ENCODE assay signal across 8 cellular contexts in genomic region chr17:43338886-43339516, GRCh38. TPM values are rescaled to one million over a fixed set of nuclear protein-coding genes. Genes with fewer than 3 reads are reported as not detected.
A peak's percentile ranks its signal among the peaks of the same experiment; 100 is the strongest.
DNase-seq lines count a peak whose midpoint lies in the region; ATAC-seq, FAIRE-seq and TF ChIP-seq lines count a peak whose summit lies in the region.

No MANE protein-coding gene starts in this region.

- H3K27ac ChIP-seq in CD8-positive, alpha-beta memory T cell (ENCODE audit: low read depth, low read length) = no peak overlapping the region
- H3K27ac ChIP-seq in cardiac muscle cell = no peak overlapping the region

- peaks cover 6 to 14% (median 12%) of the 10 kb centered on the region in 3 donors for H3K4me1 Mint-ChIP-seq in CD8-positive, alpha-beta memory T cell
- H3K4me1 Mint-ChIP-seq in activated naive CD4-positive, alpha-beta T cell treated with anti-CD3 and anti-CD28 coated beads for 36 hours (ENCODE audit: low read depth) = peaks cover 31% of the 10 kb centered on the region

- no peaks in the 10 kb centered on the region for H3K9me3 ChIP-seq in CD8-positive, alpha-beta memory T cell (ENCODE audit: low read length)
- H3K9me3 ChIP-seq in cardiac muscle cell (ENCODE audit: low read depth) = no peaks in the 10 kb centered on the region

- POLR2A ChIA-PET in CD8-positive, alpha-beta memory T cell (lab: Charles Lee) = interaction anchor here (1.1 kb wide), 1 partner anchor 22 kb away, joined by 4 read pairs; no protein-coding TSS in a partner anchor

- peak; percentile 27 to 73 (median 41) for DNase-seq in CD8-positive, alpha-beta memory T cell
- DNase-seq in Kasumi-1 (lab: John Stamatoyannopoulos, UW) (peak; percentile 61 to 76), RPMI8226 (peak; percentile 69), cardiac muscle cell (ENCODE audit: low read depth in 1 of 2, low spot score in 1 of 2) (peak; percentile 54 to 68), retinal pigment epithelial cell (ENCODE audit: low read depth) (no peak), urothelium cell line (ENCODE audit: low spot score) (no peak)
- DNase-seq in activated naive CD4-positive, alpha-beta T cell treated with anti-CD3 and anti-CD28 coated beads for 36 hours = peak; percentile 82

- no peak overlapping the region for H3K4me3 ChIP-seq in CD8-positive, alpha-beta memory T cell (ENCODE audit: low read length)
- no peak overlapping the region for H3K4me3 ChIP-seq in cardiac muscle cell
- H3K4me3 ChIP-seq in retinal pigment epithelial cell (ENCODE audit: low read length) = no peak overlapping the region

- H3K27me3 ChIP-seq in CD8-positive, alpha-beta memory T cell (ENCODE audit: insufficient read depth, low read length, poor library complexity, severe bottlenecking) = no peaks in the 10 kb centered on the region
- H3K27me3 ChIP-seq in cardiac muscle cell = no peaks in the 10 kb centered on the region

- no peaks in the 10 kb centered on the region for H3K9me3 Mint-ChIP-seq in CD8-positive, alpha-beta memory T cell
- H3K9me3 Mint-ChIP-seq in activated naive CD4-positive, alpha-beta T cell treated with anti-CD3 and anti-CD28 coated beads for 36 hours = no peaks in the 10 kb centered on the region

- no peaks in the 10 kb centered on the region for H3K36me3 ChIP-seq in CD8-positive, alpha-beta memory T cell (ENCODE audit: insufficient read depth, low read length)
- no peaks in the 10 kb centered on the region for H3K36me3 ChIP-seq in cardiac muscle cell

- no peak for FAIRE-seq in urothelium cell line (lab: Jason Lieb, UNC)

- intact Hi-C loops in activated naive CD4-positive, alpha-beta T cell treated with anti-CD3 and anti-CD28 coated beads for 36 hours (cut with micrococcal nuclease) = no loop called here

- H3K4me3 Mint-ChIP-seq in CD8-positive, alpha-beta memory T cell = no peak overlapping the region
- no peak overlapping the region for H3K4me3 Mint-ChIP-seq in activated naive CD4-positive, alpha-beta T cell treated with anti-CD3 and anti-CD28 coated beads for 36 hours

- H3K27ac Mint-ChIP-seq in CD8-positive, alpha-beta memory T cell = peak overlapping the region in 1 of 8 donors; percentile 17
- H3K27ac Mint-ChIP-seq in activated naive CD4-positive, alpha-beta T cell treated with anti-CD3 and anti-CD28 coated beads for 36 hours = no peak overlapping the region

- CTCF ChIA-PET in CD8-positive, alpha-beta memory T cell (lab: Charles Lee) = interaction anchor here (0.7 to 3.1 kb wide), 12 partner anchors 10 to 332 kb away, joined by 3 to 24 read pairs (median 4); partner anchors contain the start of genes DHX8 and TMEM106A
- CTCF ChIA-PET in activated naive CD4-positive, alpha-beta T cell treated with anti-CD3 and anti-CD28 coated beads for 36 hours (lab: Charles Lee) = interaction anchor here (0.7 to 1.9 kb wide), 10 partner anchors 11 to 374 kb away, joined by 3 to 10 read pairs (median 4); partner anchors contain the start of gene DHX8

- peaks cover 5% of the 10 kb centered on the region for H3K4me1 ChIP-seq in CD8-positive, alpha-beta memory T cell (ENCODE audit: insufficient read depth, low read length)
- H3K4me1 ChIP-seq in cardiac muscle cell (ENCODE audit: low read depth) = peaks cover 32% of the 10 kb centered on the region

- ATAC-seq in GM18517 (IDR thresholded peaks at IDR 0.05; ENCODE audit: unreplicated experiment) = no peak

- H3K36me3 Mint-ChIP-seq in CD8-positive, alpha-beta memory T cell = peaks cover 0 to 2% (median 2%) of the 10 kb centered on the region in 3 donors
- no peaks in the 10 kb centered on the region for H3K36me3 Mint-ChIP-seq in activated naive CD4-positive, alpha-beta T cell treated with anti-CD3 and anti-CD28 coated beads for 36 hours (ENCODE audit: low read depth)

- TF ChIP-seq CTCF in cardiac muscle cell (IDR thresholded peaks at IDR 0.05; ENCODE audit: low read depth, low read length) (peak; percentile 76), retinal pigment epithelial cell (conservative IDR thresholded peaks at IDR 0.05; ENCODE audit: low read depth, low read length) (peak; percentile 84)

- H3K27me3 Mint-ChIP-seq in CD8-positive, alpha-beta memory T cell = peaks cover 0 to 5% of the 10 kb centered on the region in 2 donors
- no peaks in the 10 kb centered on the region for H3K27me3 Mint-ChIP-seq in activated naive CD4-positive, alpha-beta T cell treated with anti-CD3 and anti-CD28 coated beads for 36 hours (ENCODE audit: low read depth)

RNA-seq across cellular contexts. Expression of gene ARL4D, which starts 59.8 kb away (rescaled TPM):
- total RNA-seq in CD8-positive, alpha-beta memory T cell = 1 to 10 TPM; 1.9 to 2.3 TPM
- 1.9 TPM for polyA plus RNA-seq in CD8-positive, alpha-beta memory T cell
- total RNA-seq in activated naive CD4-positive, alpha-beta T cell treated with anti-CD3 and anti-CD28 coated beads for 36 hours = 1 to 10 TPM; 1.7 TPM
- 18.7 and 32.4 TPM in 2 replicates for total RNA-seq in cardiac muscle cell
- 36.3 and 39.0 TPM in 2 replicates for polyA plus RNA-seq in cardiac muscle cell

Comparison
In these comparisons a context has a peak if more than half of its experiments do, and no peak if none do; other contexts are left out.
1. DNase-seq: peak in CD8-positive, alpha-beta memory T cell (5 of 5), Kasumi-1 (2 of 2), RPMI8226 (single experiment), activated naive CD4-positive, alpha-beta T cell treated with anti-CD3 and anti-CD28 coated beads for 36 hours (single experiment) and cardiac muscle cell (2 of 2); none in retinal pigment epithelial cell (single experiment) and urothelium cell line (single experiment).